ENCODE assay signal across 9 cellular contexts in genomic region chr14:60508707-60509437, GRCh38. TPM values are rescaled to one million over a fixed set of nuclear protein-coding genes. Genes with fewer than 3 reads are reported as not detected.
DNase-seq lines count a peak whose midpoint lies in the region; ATAC-seq and TF ChIP-seq lines count a peak whose summit lies in the region.
"Had no signal": no experiment of that assay in that cellular context is flagged by ENCODE, and none has a peak within 500 bp of the region (broad histone marks: within the 10 kb centered on the region; RNA-seq: fewer than 3 reads in every experiment).

Gene SIX6, plus strand, starts transcription at chr14:60509146. Its CDS starts 253 bp downstream, at chr14:60509399.

- peaks cover 100% of the 10 kb centered on the region for H3K27me3 Mint-ChIP-seq in neural crest cell (ENCODE audit: low read depth)

- peak within 1 kb of the TSS; percentile 64 for H3K4me3 Mint-ChIP-seq in neural crest cell

- peak within 1 kb of the TSS in 2 of 4 donors; percentile 3 to 15 for H3K4me3 ChIP-seq in esophagus muscularis mucosa

- ATAC-seq in GM19395 (IDR thresholded peaks at IDR 0.05; ENCODE audit: unreplicated experiment) (no peak), GM21423 (IDR thresholded peaks at IDR 0.05; ENCODE audit: unreplicated experiment) (no peak)

- peaks cover 0 to 6% (median 0%) of the 10 kb centered on the region in 4 donors for H3K9me3 ChIP-seq in esophagus muscularis mucosa

- H3K27ac ChIP-seq in esophagus muscularis mucosa (replicated peaks in 1 of 4) = no peak within 1 kb of the TSS

- no peak within 1 kb of the TSS for H3K27ac Mint-ChIP-seq in neural crest cell (ENCODE audit: unreplicated experiment)

- intact Hi-C loops in esophagus muscularis mucosa (cut with DNase I) = no loop called here

- H3K9me3 Mint-ChIP-seq in neural crest cell = no peaks in the 10 kb centered on the region

- no peak for TF ChIP-seq POLR2A in esophagus muscularis mucosa (IDR thresholded peaks at IDR 0.05; ENCODE audit: low read depth)

- no peaks in the 10 kb centered on the region for H3K36me3 Mint-ChIP-seq in neural crest cell (ENCODE audit: low read depth)

- WGBS in esophagus muscularis mucosa = 7% methylated on average over 20 of the region's 55 CpGs

- no peaks in the 10 kb centered on the region for H3K36me3 ChIP-seq in esophagus muscularis mucosa

- H3K4me1 Mint-ChIP-seq in neural crest cell = peaks cover 10% of the 10 kb centered on the region

- no peak for TF ChIP-seq CTCF in neural crest cell (conservative IDR thresholded peaks at IDR 0.05)
- TF ChIP-seq CTCF in esophagus muscularis mucosa (IDR thresholded peaks at IDR 0.05) = no peak

- peaks cover 6 to 100% (median 84%) of the 10 kb centered on the region in 4 donors for H3K27me3 ChIP-seq in esophagus muscularis mucosa

- H3K4me1 ChIP-seq in esophagus muscularis mucosa = peaks cover 13 to 47% (median 41%) of the 10 kb centered on the region in 4 donors

- peak; percentile 65 for DNase-seq in DMS 273 treated with DMSO at 0.1 percent for 48 hours (lab: John Stamatoyannopoulos, UW)
- peak; percentile 80 for DNase-seq in NCI-H1092 (lab: John Stamatoyannopoulos, UW)
- DNase-seq in amniotic epithelial cell (ENCODE audit: low read depth) = peak; percentile 23
- DNase-seq in neural crest cell (ENCODE audit: low read depth, low spot score) = peak; percentile 44
- no peak for DNase-seq in germinal center (ENCODE audit: low spot score)
- DNase-seq in esophagus muscularis mucosa (ENCODE audit: extremely low spot score) = no peak

- TF ChIP-seq EP300 in esophagus muscularis mucosa (IDR thresholded peaks at IDR 0.05) = no peak

RNA-seq across cellular contexts. Expression of gene SIX6, which starts in this region (rescaled TPM):
- total RNA-seq in neural crest cell = not detected in 2 replicates
- total RNA-seq in esophagus muscularis mucosa = not detected
- total RNA-seq: epithelial cell of proximal tubule had no signal

Comparison
In these comparisons a context has a peak if more than half of its experiments do, and no peak if none do; other contexts are left out.
1. Peak in DNase-seq in neural crest cell; RNA of the gene not detected or under 1 TPM.
2. DNase-seq: peak in DMS 273 treated with DMSO at 0.1 percent for 48 hours (single experiment), NCI-H1092 (single experiment) and amniotic epithelial cell (single experiment); none in germinal center (single experiment) and esophagus muscularis mucosa (single experiment).